15 cellular contexts compared by ENCODE assay signal in genomic region chr9:117714282-117714681, GRCh38. TPM values are rescaled to one million over a fixed set of nuclear protein-coding genes. Genes with fewer than 3 reads are reported as not detected.
DNase-seq lines count a peak whose midpoint lies in the region; ATAC-seq, FAIRE-seq and TF ChIP-seq lines count a peak whose summit lies in the region.
"Had no signal": no experiment of that assay in that cellular context is flagged by ENCODE, and none has a peak within 500 bp of the region (broad histone marks: within the 10 kb centered on the region; RNA-seq: fewer than 3 reads in every experiment).

No MANE protein-coding gene starts in this region.

- peaks cover 44% of the 10 kb centered on the region for H3K27me3 Mint-ChIP-seq in activated CD4-positive, alpha-beta T cell treated with anti-CD3 and anti-CD28 coated beads, Interleukin-2, amount 10 ng/mL, durations not matched to agents 7 days and 5 days

- H3K4me2 ChIP-seq in HepG2 (ENCODE audit: low read depth, low read length), result no peak overlapping the region

- FAIRE-seq in HepG2 (lab: Jason Lieb, UNC), result no peak
- FAIRE-seq: kidney had no signal

- no peak overlapping the region for H3K27ac ChIP-seq in VCaP
- no peak overlapping the region for H3K27ac ChIP-seq in HepG2 (ENCODE audit: extremely low read length, insufficient read depth, low read length)
- H3K27ac ChIP-seq: adrenal gland, epithelial cell of prostate, thoracic aorta had no signal

- no peak for TF ChIP-seq POLR2A in HepG2 (IDR thresholded peaks at IDR 0.05; ENCODE audit: insufficient read depth in 1 of 2, low read depth in 2 of 2, low read length in 2 of 2)

- H3K36me3 ChIP-seq in HepG2 (replicated peaks in 1 of 2; ENCODE audit: control insufficient read depth in 1 of 2, insufficient read depth in 2 of 2, low read length in 2 of 2), result no peaks in the 10 kb centered on the region

- CTCF ChIA-PET in activated CD4-positive, alpha-beta T cell treated with anti-CD3 and anti-CD28 coated beads, Interleukin-2, amount 10 ng/mL, durations not matched to agents 7 days and 5 days (lab: Charles Lee), result interaction anchor here (1.1 kb wide), 1 partner anchor 13 kb away, joined by 3 read pairs; no protein-coding TSS in a partner anchor
- CTCF ChIA-PET in HepG2 (lab: Yijun Ruan, JAX; ENCODE audit: low intra/inter-chr PET ratio, low total read pairs), result no interaction called here

- H3K4me3 ChIP-seq in HepG2 (replicated peaks in 1 of 3; ENCODE audit: insufficient read depth in 1 of 3, low read depth in 2 of 3, low read length in 3 of 3), result no peak overlapping the region
- H3K4me3 ChIP-seq: adrenal gland, thoracic aorta had no signal

- in situ Hi-C loops in HepG2 (cut with HindIII; ENCODE audit: extremely low pct_ligation_motif_present, low pct_unique_long_range_greater_than_20kb), result no loop called here

- H3K27me3 ChIP-seq in HepG2 (ENCODE audit: control insufficient read depth in 1 of 2, insufficient read depth in 2 of 2, low read length in 2 of 2), result no peaks in the 10 kb centered on the region
- H3K27me3 ChIP-seq: adrenal gland had no signal

- H4K20me1 ChIP-seq in HepG2 (ENCODE audit: insufficient read depth, low read length), result no peaks in the 10 kb centered on the region

- DNase-seq in activated CD4-positive, alpha-beta T cell treated with anti-CD3 and anti-CD28 coated beads, Interleukin-2, amount 10 ng/mL, durations not matched to agents 7 days and 5 days, result peak; percentile 7
- no peak for DNase-seq in activated CD4-positive, alpha-beta T cell treated with anti-CD3 and anti-CD28 coated beads, Interleukin-2, amount 50 U/mL, for 4 hours
- no peak for DNase-seq in HepG2 (ENCODE audit: low spot score)
- DNase-seq: activated T-cell treated with anti-CD3 and anti-CD28 coated beads for 4 hours, adrenal gland, kidney, NCI-H2029 treated with DMSO at 0.1 percent for 48 hours, posterior cingulate gyrus had no signal

- 7% methylated on average over 3 of the region's 6 CpGs for WGBS in HepG2 (ENCODE audit: low lambda C conversion rate)

- no peaks in the 10 kb centered on the region for H3K4me1 ChIP-seq in HepG2 (ENCODE audit: insufficient read depth, low read length)

- H3K36me3 Mint-ChIP-seq in activated CD4-positive, alpha-beta T cell treated with anti-CD3 and anti-CD28 coated beads, Interleukin-2, amount 10 ng/mL, durations not matched to agents 7 days and 5 days (ENCODE audit: low read depth), result peaks cover 1% of the 10 kb centered on the region

- ATAC-seq in HepG2 (no peak), HG03520 (IDR thresholded peaks at IDR 0.05; ENCODE audit: unreplicated experiment) (no peak), HG02798 (IDR thresholded peaks at IDR 0.05; ENCODE audit: poor library complexity, unreplicated experiment) (no peak), GM21367 (IDR thresholded peaks at IDR 0.05; ENCODE audit: unreplicated experiment) (no peak)

- POLR2A ChIA-PET in activated CD4-positive, alpha-beta T cell treated with anti-CD3 and anti-CD28 coated beads, Interleukin-2, amount 10 ng/mL, durations not matched to agents 7 days and 5 days (lab: Charles Lee), result no interaction called here
- POLR2A ChIA-PET in HepG2 (lab: Yijun Ruan, JAX), result no interaction called here

- no TSS peak for BruUV-seq in HepG2 (replicated peaks; lab: Mats Ljungman, UMichigan)

- H3K9me3 Mint-ChIP-seq in activated CD4-positive, alpha-beta T cell treated with anti-CD3 and anti-CD28 coated beads, Interleukin-2, amount 10 ng/mL, durations not matched to agents 7 days and 5 days, result peaks cover 5% of the 10 kb centered on the region

- H3K79me2 ChIP-seq in HepG2 (ENCODE audit: insufficient read depth, low read length), result no peaks in the 10 kb centered on the region

- H3K27ac Mint-ChIP-seq in activated CD4-positive, alpha-beta T cell treated with anti-CD3 and anti-CD28 coated beads, Interleukin-2, amount 10 ng/mL, durations not matched to agents 7 days and 5 days, result no peak overlapping the region

- H3K4me1 Mint-ChIP-seq in activated CD4-positive, alpha-beta T cell treated with anti-CD3 and anti-CD28 coated beads, Interleukin-2, amount 10 ng/mL, durations not matched to agents 7 days and 5 days, result peaks cover 22% of the 10 kb centered on the region

- no peaks in the 10 kb centered on the region; the same call in 1 of the 2 replicates for H3K9me3 ChIP-seq in HepG2 (ENCODE audit: low read length)
- H3K9me3 ChIP-seq: adrenal gland, thoracic aorta had no signal

- TF ChIP-seq RAD21 in HepG2 (CRISPR knock-in tag; IDR thresholded peaks at IDR 0.05), result no peak

- no peak overlapping the region for H3K9ac ChIP-seq in HepG2 (ENCODE audit: insufficient read depth, low read depth, low read length)

- TF ChIP-seq EP300 in HepG2 (IDR thresholded peaks at IDR 0.05; ENCODE audit: low read depth in 2 of 2, low read length in 2 of 2) (no peak), HepG2 (CRISPR knock-in tag; IDR thresholded peaks at IDR 0.05; ENCODE audit: borderline replicate concordance) (no peak)

- intact Hi-C loops in HepG2 (cut with micrococcal nuclease; ENCODE audit: unreplicated experiment), result no loop called here

- TF ChIP-seq CTCF in GM12873 (IDR thresholded peaks at IDR 0.05; ENCODE audit: insufficient read depth, low read depth, low read length, missing control alignments) (peak; percentile 40), VCaP (conservative IDR thresholded peaks at IDR 0.05) (peak; percentile 62), HepG2 (CRISPR knock-in tag; IDR thresholded peaks at IDR 0.05) (0 out of 2 replicates have a peak, but pooled peaks have one; percentile 11)

- H2AFZ ChIP-seq in HepG2 (ENCODE audit: low read length), result no peak overlapping the region

- no peak overlapping the region for H3K4me3 Mint-ChIP-seq in activated CD4-positive, alpha-beta T cell treated with anti-CD3 and anti-CD28 coated beads, Interleukin-2, amount 10 ng/mL, durations not matched to agents 7 days and 5 days

TF ChIP-seq in HepG2, 621 proteins besides CTCF, POLR2A, EP300 and RAD21 (continues in another document):
- TF ChIP-seq NR1H2 (CRISPR knock-in tag; IDR thresholded peaks at IDR 0.05; ENCODE audit: borderline replicate concordance, low read depth), result no peak
- TF ChIP-seq IRF9 (CRISPR knock-in tag; IDR thresholded peaks at IDR 0.05; ENCODE audit: borderline replicate concordance), result no peak
- no peak for TF ChIP-seq ZNF777 (CRISPR knock-in tag; IDR thresholded peaks at IDR 0.05)

RNA-seq across cellular contexts. Expression of gene TLR4, which starts 10.1 kb away (rescaled TPM):
- under 1 TPM in 1 of 2 experiments, not detected in 1; 0.06 TPM for total RNA-seq in activated CD4-positive, alpha-beta T cell treated with anti-CD3 and anti-CD28 coated beads, Interleukin-2, amount 10 ng/mL, durations not matched to agents 7 days and 5 days
- 0.22 and 0.34 TPM in 2 replicates for total RNA-seq in HepG2 (2016; rRNA removed; fragmentation: Illumina TruSeq; extraction: Trizol)
- not detected in 2 replicates for total RNA-seq in HepG2 (2016; cell fraction: cytosol; rRNA removed; fragmentation: Illumina TruSeq; extraction: Trizol; ENCODE audit: low read depth)
- total RNA-seq in HepG2 (2016; cell fraction: insoluble cytoplasmic fraction; rRNA removed; fragmentation: Illumina TruSeq; extraction: Trizol), result 0.26 and 0.27 TPM in 2 replicates
- total RNA-seq in HepG2 (2016; cell fraction: membrane; rRNA removed; fragmentation: Illumina TruSeq; extraction: Trizol), result 0.07 and 0.19 TPM in 2 replicates
- 0.34 and 0.84 TPM in 2 replicates for total RNA-seq in HepG2 (2016; cell fraction: nucleus; rRNA removed; fragmentation: Illumina TruSeq; extraction: Trizol)
- 0.07 TPM in 2 replicates for polyA plus RNA-seq in HepG2 (2011; rRNA removed)
- polyA plus RNA-seq in HepG2 (2011; cell fraction: cytosol; rRNA removed), result 0.01 and 0.08 TPM in 2 replicates
- polyA plus RNA-seq in HepG2 (2011; cell fraction: nucleus; rRNA removed), result 0.05 TPM in 2 replicates
- 0.05 and 0.11 TPM in 2 replicates for polyA plus RNA-seq in HepG2 (2012)
- 0.02 TPM in 1 of 2 replicates, not detected in the other for polyA plus RNA-seq in HepG2 (2016; cell fraction: cytosol; fragmentation: Illumina TruSeq; extraction: Trizol; ENCODE audit: low read depth)
- 0.16 and 0.27 TPM in 2 replicates for polyA plus RNA-seq in HepG2 (2016; cell fraction: insoluble cytoplasmic fraction; fragmentation: Illumina TruSeq; extraction: Trizol; ENCODE audit: low read depth)
- 0.03 and 0.05 TPM in 2 replicates for polyA plus RNA-seq in HepG2 (2016; cell fraction: membrane; fragmentation: Illumina TruSeq; extraction: Trizol; ENCODE audit: low read depth)
- polyA plus RNA-seq in HepG2 (2016; cell fraction: nucleus; fragmentation: Illumina TruSeq; extraction: Trizol; ENCODE audit: insufficient read depth, low read depth), result 0.11 and 0.15 TPM in 2 replicates
- 0.32 and 4.3 TPM in 2 replicates for polyA minus RNA-seq in HepG2 (2011; rRNA and poly(A)+ RNA removed; ENCODE audit: low replicate concordance)
- polyA minus RNA-seq in HepG2 (2011; cell fraction: cytosol; rRNA and poly(A)+ RNA removed), result 0.09 and 0.20 TPM in 2 replicates
- polyA minus RNA-seq in HepG2 (2011; cell fraction: nucleus; rRNA and poly(A)+ RNA removed), result 0.37 and 0.52 TPM in 2 replicates

Comparison
In these comparisons a context has a peak if more than half of its experiments do, and no peak if none do; other contexts are left out.
1. CTCF ChIP-seq: peak in every context shown above with its lines; median percentile 62 in VCaP; 40 in GM12873; 11 in HepG2.